Comparison of ENCODE assay signal across 8 cellular contexts in genomic region chr6:87700729-87701675, GRCh38. TPM values are rescaled to one million over a fixed set of nuclear protein-coding genes. Genes with fewer than 3 reads are reported as not detected.
DNase-seq lines count a peak whose midpoint lies in the region; ATAC-seq and TF ChIP-seq lines count a peak whose summit lies in the region.

No MANE protein-coding gene starts in this region.

- H3K4me1 Mint-ChIP-seq in Caco-2 (ENCODE audit: low read depth, unreplicated experiment), result peaks cover 9% of the 10 kb centered on the region
- peaks cover 31% of the 10 kb centered on the region for H3K4me1 Mint-ChIP-seq in dendritic cell treated with granulocyte-macrophage colony-stimulating factor and Interleukin-4, amounts not matched to agents 40 ng/mL and 50 ng/mL, for 4 days (ENCODE audit: low read depth)

- peaks cover 9% of the 10 kb centered on the region for H3K4me1 ChIP-seq in Caco-2

- H3K27me3 Mint-ChIP-seq in Caco-2 (ENCODE audit: insufficient read depth, unreplicated experiment), result no peaks in the 10 kb centered on the region
- no peaks in the 10 kb centered on the region for H3K27me3 Mint-ChIP-seq in dendritic cell treated with granulocyte-macrophage colony-stimulating factor and Interleukin-4, amounts not matched to agents 40 ng/mL and 50 ng/mL, for 4 days

- BruUV-seq in Caco-2 (replicated peaks; lab: Mats Ljungman, UMichigan), result no TSS peak

- TF ChIP-seq CTCF in Caco-2 (IDR thresholded peaks at IDR 0.05; ENCODE audit: insufficient read depth in 1 of 2, low read depth in 1 of 2, low read length in 1 of 2, severe bottlenecking in 1 of 2, unreplicated experiment in 1 of 2), result no peak
- TF ChIP-seq CTCF in VCaP (conservative IDR thresholded peaks at IDR 0.05), result no peak
- TF ChIP-seq CTCF in lower leg skin (IDR thresholded peaks at IDR 0.05), result no peak

- POLR2A ChIA-PET in Caco-2 (lab: Charles Lee), result interaction anchor here (0.6 to 1.5 kb wide), 2 partner anchors 110 to 112 kb away, joined by 3 read pairs; no protein-coding TSS in a partner anchor

- ATAC-seq in GM21825 (IDR thresholded peaks at IDR 0.05; ENCODE audit: unreplicated experiment), result peak; percentile 0

- peak overlapping the region; percentile 93 for H3K27ac Mint-ChIP-seq in Caco-2 (ENCODE audit: unreplicated experiment)
- peak overlapping the region; percentile 97 for H3K27ac Mint-ChIP-seq in dendritic cell treated with granulocyte-macrophage colony-stimulating factor and Interleukin-4, amounts not matched to agents 40 ng/mL and 50 ng/mL, for 4 days

- intact Hi-C loops in Caco-2 (cut with micrococcal nuclease; ENCODE audit: unreplicated experiment), result loop anchor here (5.0 kb wide), 2 partner anchors 544 to 629 kb away; partner anchors contain the start of gene ZNF292
- intact Hi-C loops in dendritic cell treated with granulocyte-macrophage colony-stimulating factor and Interleukin-4, amounts not matched to agents 40 ng/mL and 50 ng/mL, for 4 days (cut with micrococcal nuclease), result no loop called here
- intact Hi-C loops in lower leg skin (cut with DNase I; ENCODE audit: low total_unique reads), result no loop called here

- H3K9me3 Mint-ChIP-seq in Caco-2 (ENCODE audit: unreplicated experiment), result no peaks in the 10 kb centered on the region
- no peaks in the 10 kb centered on the region for H3K9me3 Mint-ChIP-seq in dendritic cell treated with granulocyte-macrophage colony-stimulating factor and Interleukin-4, amounts not matched to agents 40 ng/mL and 50 ng/mL, for 4 days

- H3K4me3 ChIP-seq in Caco-2 (ENCODE audit: low read depth, low read length) (peak overlapping the region; percentile 60), lower leg skin (ENCODE audit: low read depth, poor library complexity, severe bottlenecking) (peak overlapping the region; percentile 96)

- no peaks in the 10 kb centered on the region for H3K36me3 ChIP-seq in Caco-2 (ENCODE audit: control insufficient read depth, insufficient read depth, low read length)

- peak overlapping the region; percentile 99 for H3K4me3 Mint-ChIP-seq in Caco-2 (ENCODE audit: unreplicated experiment)
- H3K4me3 Mint-ChIP-seq in dendritic cell treated with granulocyte-macrophage colony-stimulating factor and Interleukin-4, amounts not matched to agents 40 ng/mL and 50 ng/mL, for 4 days, result peak overlapping the region; percentile 94

- no peaks in the 10 kb centered on the region for H3K27me3 ChIP-seq in Caco-2 (replicated peaks; ENCODE audit: control insufficient read depth, insufficient read depth, low read length)

- peak overlapping the region; percentile 90 for H3K27ac ChIP-seq in VCaP

- peak; percentile 35 to 44 for DNase-seq in Caco-2
- peak; percentile 19 for DNase-seq in NCI-H128 (lab: John Stamatoyannopoulos, UW; ENCODE audit: unreplicated experiment)
- DNase-seq in lower leg skin (ENCODE audit: low spot score in 2 of 2), result peak in 1 of 2 donors; percentile 90
- DNase-seq in stimulated activated CD8-positive, alpha-beta memory T cell treated with anti-CD3 and anti-CD28 coated beads, Interleukin-7, amount 100 ng/mL, for 4 hours (ENCODE audit: low read depth in 2 of 2), result peak; percentile 15 to 20
- DNase-seq in T-helper 9 cell, result no peak

- 0% methylated on average over 50 to 54 of the region's 54 CpGs for WGBS in lower leg skin, 2 donors

- H3K36me3 Mint-ChIP-seq in Caco-2 (ENCODE audit: insufficient read depth, unreplicated experiment), result peaks cover 40% of the 10 kb centered on the region
- H3K36me3 Mint-ChIP-seq in dendritic cell treated with granulocyte-macrophage colony-stimulating factor and Interleukin-4, amounts not matched to agents 40 ng/mL and 50 ng/mL, for 4 days (ENCODE audit: low read depth), result peaks cover 46% of the 10 kb centered on the region

- TF ChIP-seq POLR2A in lower leg skin (IDR thresholded peaks at IDR 0.05), result no peak

- CTCF ChIA-PET in Caco-2 (lab: Charles Lee), result no interaction called here

- H3K9me3 ChIP-seq in Caco-2, result no peaks in the 10 kb centered on the region

RNA-seq across cellular contexts. Expression of gene AKIRIN2, which starts 1.0 kb away (rescaled TPM):
- total RNA-seq in Caco-2 (2022) (51.3 and 53.5 TPM in 2 replicates), lower leg skin (10 to 100 TPM; 11.2 to 30.3 (median 17.2) TPM)
